8 cellular contexts compared by ENCODE assay signal in genomic region chr1:72623299-72623708, GRCh38.
A peak's percentile ranks its signal among the peaks of the same experiment; 100 is the strongest.
DNase-seq lines count a peak whose midpoint lies in the region; ATAC-seq and TF ChIP-seq lines count a peak whose summit lies in the region.

No MANE protein-coding gene starts in this region.

- ATAC-seq in natural killer cell treated with Interleukin-12 subunit alpha and Interleukin-12 subunit beta and Interleukin-15 and Interleukin-18, amount 100 ng/mL, for 72 hours, result no peak
- no peak for ATAC-seq in GM19324 (IDR thresholded peaks at IDR 0.05; ENCODE audit: low FRiP score, unreplicated experiment)

- H3K27ac ChIP-seq in H9 (ENCODE audit: insufficient read length, low read depth, low read length) (no peak overlapping the region), esophagus muscularis mucosa (replicated peaks in 1 of 4) (no peak overlapping the region)

- H3K4me3 ChIP-seq in GM12864 (ENCODE audit: low read depth, low read length), result no peak overlapping the region
- peak overlapping the region; percentile 2 to 43 (median 20) for H3K4me3 ChIP-seq in esophagus muscularis mucosa

- no peak overlapping the region for H2BK12ac ChIP-seq in H9 (ENCODE audit: insufficient read length, low read depth, low read length)

- H4K20me1 ChIP-seq in H9 (ENCODE audit: control insufficient read depth, insufficient read depth, insufficient read length), result no peaks in the 10 kb centered on the region

- H3K4me1 Mint-ChIP-seq in H9, result peaks cover 0 to 2% of the 10 kb centered on the region in 2 experiments; a peak in 1 of 4 replicates
- H3K4me1 Mint-ChIP-seq in natural killer cell treated with Interleukin-12 subunit alpha and Interleukin-12 subunit beta and Interleukin-15 and Interleukin-18, amount 100 ng/mL, for 72 hours (ENCODE audit: low read depth in 2 of 2), result no peaks in the 10 kb centered on the region

- H3K36me3 Mint-ChIP-seq in H9 (ENCODE audit: insufficient read depth in 1 of 3, low read depth in 3 of 3), result no peaks in the 10 kb centered on the region
- H3K36me3 Mint-ChIP-seq in natural killer cell treated with Interleukin-12 subunit alpha and Interleukin-12 subunit beta and Interleukin-15 and Interleukin-18, amount 100 ng/mL, for 72 hours, result no peaks in the 10 kb centered on the region

- H3K9me3 ChIP-seq in H9 (ENCODE audit: control insufficient read depth, low read depth, low read length), result no peaks in the 10 kb centered on the region
- no peaks in the 10 kb centered on the region for H3K9me3 ChIP-seq in esophagus muscularis mucosa

- WGBS in H9 (ENCODE audit: extremely low coverage, insufficient read length, low lambda C conversion rate), result no CpG with 5 or more reads among the region's 4 CpGs
- WGBS in esophagus muscularis mucosa, result 50% methylated on average over 4 of the region's 4 CpGs

- DNase-seq in GM12864 (ENCODE audit: low read depth) (peak; percentile 2), H9 (peak; percentile 38), LHCN-M2 (ENCODE audit: low read depth) (peak; percentile 73), RPMI8226 (peak; percentile 36), esophagus muscularis mucosa (ENCODE audit: extremely low spot score) (no peak)
- DNase-seq in natural killer cell treated with Interleukin-12 subunit alpha and Interleukin-12 subunit beta and Interleukin-15 and Interleukin-18, amount 100 ng/mL, for 72 hours (ENCODE audit: low spot score), result no peak
- no peak for DNase-seq in activated CD4-positive, alpha-beta T cell treated with anti-CD3 and anti-CD28 coated beads for 1 hour

- H3K27me3 Mint-ChIP-seq in H9 (ENCODE audit: low read depth), result no peaks in the 10 kb centered on the region
- no peaks in the 10 kb centered on the region for H3K27me3 Mint-ChIP-seq in natural killer cell treated with Interleukin-12 subunit alpha and Interleukin-12 subunit beta and Interleukin-15 and Interleukin-18, amount 100 ng/mL, for 72 hours

- H4K5ac ChIP-seq in H9 (ENCODE audit: insufficient read length, low read depth, low read length), result no peak overlapping the region

- H4K91ac ChIP-seq in H9 (ENCODE audit: insufficient read length, low read depth, low read length), result no peak overlapping the region

- no peak overlapping the region for H3K14ac ChIP-seq in H9 (ENCODE audit: insufficient read depth, low read length)

- no peak overlapping the region for H3K9ac ChIP-seq in H9 (ENCODE audit: extremely low read depth, insufficient read length, low read length)

- H3K23ac ChIP-seq in H9 (ENCODE audit: insufficient read length, low read depth, low read length), result no peak overlapping the region

- H3K79me2 ChIP-seq in H9 (ENCODE audit: insufficient read depth, low read length), result no peaks in the 10 kb centered on the region

- intact Hi-C loops in esophagus muscularis mucosa (cut with DNase I), result no loop called here

- no peak overlapping the region for H2BK5ac ChIP-seq in H9 (ENCODE audit: insufficient read length, low read length)

- H3K4me1 ChIP-seq in H9 (ENCODE audit: insufficient read depth, low read length) (no peaks in the 10 kb centered on the region), esophagus muscularis mucosa (peaks cover 0 to 3% (median 0%) of the 10 kb centered on the region in 4 donors)

- no peak overlapping the region for H3K56ac ChIP-seq in H9 (ENCODE audit: insufficient read length, low read depth, low read length)

- no peak overlapping the region for H3K27ac Mint-ChIP-seq in H9
- no peak overlapping the region for H3K27ac Mint-ChIP-seq in natural killer cell treated with Interleukin-12 subunit alpha and Interleukin-12 subunit beta and Interleukin-15 and Interleukin-18, amount 100 ng/mL, for 72 hours

- H3K18ac ChIP-seq in H9 (ENCODE audit: insufficient read length, low read depth, low read length), result no peak overlapping the region

- no peak overlapping the region for H3K4ac ChIP-seq in H9 (ENCODE audit: low read depth, low read length)

- TF ChIP-seq CTCF in GM12864 (IDR thresholded peaks at IDR 0.05; ENCODE audit: low read depth, low read length, missing control alignments), result peak; percentile 53
- TF ChIP-seq CTCF in H9 (conservative IDR thresholded peaks at IDR 0.05), result peak; percentile 77
- TF ChIP-seq CTCF in esophagus muscularis mucosa (IDR thresholded peaks at IDR 0.05), result peak; percentile 31 to 58 (median 51)

- no peaks in the 10 kb centered on the region for H3K36me3 ChIP-seq in esophagus muscularis mucosa

- TF ChIP-seq EP300 in esophagus muscularis mucosa (IDR thresholded peaks at IDR 0.05), result no peak

- no peaks in the 10 kb centered on the region for H3K23me2 ChIP-seq in H9 (ENCODE audit: insufficient read length, low read depth, low read length, poor library complexity, severe bottlenecking)

- H2BK20ac ChIP-seq in H9 (ENCODE audit: low read depth, low read length, poor library complexity, severe bottlenecking), result no peak overlapping the region

- H4K8ac ChIP-seq in H9 (replicated peaks; ENCODE audit: insufficient read length, low read depth, low read length), result no peak overlapping the region

- no peaks in the 10 kb centered on the region for H3K9me3 Mint-ChIP-seq in H9
- H3K9me3 Mint-ChIP-seq in natural killer cell treated with Interleukin-12 subunit alpha and Interleukin-12 subunit beta and Interleukin-15 and Interleukin-18, amount 100 ng/mL, for 72 hours, result no peaks in the 10 kb centered on the region

- no peak overlapping the region for H2BK120ac ChIP-seq in H9 (ENCODE audit: low read depth, low read length, poor library complexity, severe bottlenecking)

- no peak overlapping the region for H2BK15ac ChIP-seq in H9 (ENCODE audit: low read depth, low read length)

- no peak overlapping the region for H3T11ph ChIP-seq in H9 (ENCODE audit: low read length)

- TF ChIP-seq POLR2A in esophagus muscularis mucosa (IDR thresholded peaks at IDR 0.05; ENCODE audit: low read depth), result no peak

- H3K79me1 ChIP-seq in H9 (ENCODE audit: insufficient read depth, low read depth, low read length, poor library complexity, severe bottlenecking), result no peaks in the 10 kb centered on the region

- H3K4me3 Mint-ChIP-seq in H9, result peak overlapping the region in 1 of 2 experiments; percentile 6; a peak in 1 of 5 replicates
- H3K4me3 Mint-ChIP-seq in natural killer cell treated with Interleukin-12 subunit alpha and Interleukin-12 subunit beta and Interleukin-15 and Interleukin-18, amount 100 ng/mL, for 72 hours, result peak overlapping the region; percentile 23

- H3K27me3 ChIP-seq in H9 (ENCODE audit: insufficient read depth, low read length), result no peaks in the 10 kb centered on the region
- H3K27me3 ChIP-seq in esophagus muscularis mucosa, result no peaks in the 10 kb centered on the region

- H2AFZ ChIP-seq in H9 (ENCODE audit: low read length), result no peak overlapping the region

- H3K4me2 ChIP-seq in H9 (ENCODE audit: insufficient read depth, insufficient read length, low read length), result no peak overlapping the region

- no peak overlapping the region for H2AK5ac ChIP-seq in H9 (ENCODE audit: insufficient read length, low read length)

Comparison
In these comparisons a context has a peak if more than half of its experiments do, and no peak if none do; other contexts are left out.
1. DNase-seq: peak in GM12864 (single experiment), H9 (single experiment), LHCN-M2 (single experiment) and RPMI8226 (single experiment); none in esophagus muscularis mucosa (single experiment), natural killer cell treated with Interleukin-12 subunit alpha and Interleukin-12 subunit beta and Interleukin-15 and Interleukin-18, amount 100 ng/mL, for 72 hours (single experiment) and activated CD4-positive, alpha-beta T cell treated with anti-CD3 and anti-CD28 coated beads for 1 hour (single experiment).
2. Peak in every context shown above with its lines, with median percentiles within 50 percentile points of each other: CTCF ChIP-seq.